Comparison of ENCODE assay signal across 21 cellular contexts in genomic region chr16:75103994-75104393, GRCh38. TPM values are rescaled to one million over a fixed set of nuclear protein-coding genes. Genes with fewer than 3 reads are reported as not detected.
A peak's percentile ranks its signal among the peaks of the same experiment; 100 is the strongest.
DNase-seq lines count a peak whose midpoint lies in the region; ATAC-seq, FAIRE-seq and TF ChIP-seq lines count a peak whose summit lies in the region.
"Had no signal": no experiment of that assay in that cellular context is flagged by ENCODE, and none has a peak within 500 bp of the region (broad histone marks: within the 10 kb centered on the region; RNA-seq: fewer than 3 reads in every experiment).

No MANE protein-coding gene starts in this region.

- H3K27ac Mint-ChIP-seq in activated T-helper 17 cell treated with anti-CD3 and anti-CD28 coated beads, Interleukin-2, amount 50 U/mL, for 72 hours: peak overlapping the region; percentile 96
- no peak overlapping the region for H3K27ac Mint-ChIP-seq in activated naive CD4-positive, alpha-beta T cell treated with anti-CD3 and anti-CD28 coated beads, Interleukin-2, amount 10 ng/mL, durations not matched to agents 7 days and 5 days

- no peaks in the 10 kb centered on the region for H3K36me3 ChIP-seq in neutrophil
- no peaks in the 10 kb centered on the region for H3K36me3 ChIP-seq in hepatocyte (replicated peaks; ENCODE audit: insufficient read depth, low read depth)

- TF ChIP-seq CTCF in neutrophil (IDR thresholded peaks at IDR 0.05): no peak
- no peak for TF ChIP-seq CTCF in hepatocyte (IDR thresholded peaks at IDR 0.05; ENCODE audit: poor library complexity)

- H3K79me2 ChIP-seq in hepatocyte: peaks cover 15% of the 10 kb centered on the region

- H4K20me1 ChIP-seq in hepatocyte (ENCODE audit: insufficient read depth, poor library complexity, severe bottlenecking): peaks cover 6% of the 10 kb centered on the region

- no peak for DNase-seq in GM12891 (ENCODE audit: insufficient read length, low spot score)
- DNase-seq in hepatocyte (ENCODE audit: low spot score): no peak
- no peak for DNase-seq in activated naive CD4-positive, alpha-beta T cell treated with anti-CD3 and anti-CD28 coated beads, Interleukin-2, amount 10 ng/mL, durations not matched to agents 7 days and 5 days
- no peak for DNase-seq in amygdala (lab: John Stamatoyannopoulos, UW)
- DNase-seq in activated gamma-delta T cell treated with Interleukin-2 at 50 U/mL for 16 hours: no peak
- DNase-seq: AML-193; Caco-2; CD4-positive, CD25-positive, alpha-beta regulatory T cell; GF-D8; GM23248; HCEC 1CT; NCI-H1105 treated with DMSO at 0.1 percent for 48 hours; NCI-H1694 treated with DMSO at 0.1 percent for 48 hours; NCI-H510A treated with DMSO at 0.1 percent for 48 hours; NCI-H82; PC-3; SIG-M5 had no signal

- CTCF ChIA-PET in activated naive CD4-positive, alpha-beta T cell treated with anti-CD3 and anti-CD28 coated beads, Interleukin-2, amount 10 ng/mL, durations not matched to agents 7 days and 5 days (lab: Charles Lee): no interaction called here

- no peak overlapping the region for H3K4me3 ChIP-seq in neutrophil (ENCODE audit: low read depth in 1 of 2, low read length in 1 of 2)
- H3K4me3 ChIP-seq in hepatocyte: no peak overlapping the region
- H3K4me3 ChIP-seq: GM23248 had no signal

- H3K4me1 Mint-ChIP-seq in activated T-helper 17 cell treated with anti-CD3 and anti-CD28 coated beads, Interleukin-2, amount 50 U/mL, for 72 hours: peaks cover 61% of the 10 kb centered on the region
- peaks cover 65% of the 10 kb centered on the region for H3K4me1 Mint-ChIP-seq in activated naive CD4-positive, alpha-beta T cell treated with anti-CD3 and anti-CD28 coated beads, Interleukin-2, amount 10 ng/mL, durations not matched to agents 7 days and 5 days

- H3K4me2 ChIP-seq in hepatocyte: no peak overlapping the region

- H2AFZ ChIP-seq in hepatocyte: no peak overlapping the region
- H2AFZ ChIP-seq: GM23248 had no signal

- peak; percentile 40 for FAIRE-seq in GM12891 (lab: Jason Lieb, UNC)
- FAIRE-seq: GM19239 had no signal

- no peak for TF ChIP-seq POLR2A in GM12891 (IDR thresholded peaks at IDR 0.05; ENCODE audit: low read depth, low read length)

- H3K27me3 ChIP-seq in neutrophil: no peaks in the 10 kb centered on the region
- no peaks in the 10 kb centered on the region for H3K27me3 ChIP-seq in hepatocyte

- H3K4me3 Mint-ChIP-seq in activated T-helper 17 cell treated with anti-CD3 and anti-CD28 coated beads, Interleukin-2, amount 50 U/mL, for 72 hours: peak overlapping the region; percentile 91
- H3K4me3 Mint-ChIP-seq in activated naive CD4-positive, alpha-beta T cell treated with anti-CD3 and anti-CD28 coated beads, Interleukin-2, amount 10 ng/mL, durations not matched to agents 7 days and 5 days: no peak overlapping the region

- H3K9me3 ChIP-seq in neutrophil: no peaks in the 10 kb centered on the region
- H3K9me3 ChIP-seq in hepatocyte (ENCODE audit: low read depth): no peaks in the 10 kb centered on the region
- H3K9me3 ChIP-seq: Caco-2 had no signal

- WGBS in hepatocyte (ENCODE audit: low lambda C conversion rate, missing lambda C conversion rate): 100% methylated on average over 5 of the region's 5 CpGs

- peaks cover 66% of the 10 kb centered on the region for H3K36me3 Mint-ChIP-seq in activated T-helper 17 cell treated with anti-CD3 and anti-CD28 coated beads, Interleukin-2, amount 50 U/mL, for 72 hours (ENCODE audit: low read depth)
- peaks cover 4% of the 10 kb centered on the region for H3K36me3 Mint-ChIP-seq in activated naive CD4-positive, alpha-beta T cell treated with anti-CD3 and anti-CD28 coated beads, Interleukin-2, amount 10 ng/mL, durations not matched to agents 7 days and 5 days
- H3K36me3 Mint-ChIP-seq: CD4-positive, CD25-positive, alpha-beta regulatory T cell had no signal

- peak overlapping the region; percentile 79 for H3K27ac ChIP-seq in neutrophil
- H3K27ac ChIP-seq in hepatocyte: no peak overlapping the region
- H3K27ac ChIP-seq: GM23248, RWPE1 had no signal

- no peaks in the 10 kb centered on the region for H3K9me2 ChIP-seq in hepatocyte (replicated peaks; ENCODE audit: insufficient read depth)

- no peak for ATAC-seq in activated T-helper 17 cell treated with anti-CD3 and anti-CD28 coated beads, Interleukin-2, amount 50 U/mL, for 72 hours (replicated peaks)
- ATAC-seq: PC-3 had no signal

- H3K9me3 Mint-ChIP-seq in activated T-helper 17 cell treated with anti-CD3 and anti-CD28 coated beads, Interleukin-2, amount 50 U/mL, for 72 hours: no peaks in the 10 kb centered on the region
- H3K9me3 Mint-ChIP-seq in activated naive CD4-positive, alpha-beta T cell treated with anti-CD3 and anti-CD28 coated beads, Interleukin-2, amount 10 ng/mL, durations not matched to agents 7 days and 5 days: peaks cover 2% of the 10 kb centered on the region

- peaks cover 56 to 59% of the 10 kb centered on the region in 2 experiments for H3K4me1 ChIP-seq in neutrophil (ENCODE audit: control insufficient read depth in 1 of 2, insufficient read depth in 1 of 2, low read depth in 1 of 2, low read length in 1 of 2)
- peaks cover 25% of the 10 kb centered on the region for H3K4me1 ChIP-seq in hepatocyte (ENCODE audit: insufficient read depth)
- H3K4me1 ChIP-seq: Caco-2 had no signal

- no peaks in the 10 kb centered on the region for H3K27me3 Mint-ChIP-seq in activated T-helper 17 cell treated with anti-CD3 and anti-CD28 coated beads, Interleukin-2, amount 50 U/mL, for 72 hours
- peaks cover 4% of the 10 kb centered on the region for H3K27me3 Mint-ChIP-seq in activated naive CD4-positive, alpha-beta T cell treated with anti-CD3 and anti-CD28 coated beads, Interleukin-2, amount 10 ng/mL, durations not matched to agents 7 days and 5 days
- H3K27me3 Mint-ChIP-seq: CD4-positive, CD25-positive, alpha-beta regulatory T cell had no signal

TF ChIP-seq in GM12891, 5 proteins besides CTCF, POLR2A, EP300 and RAD21:
- TF ChIP-seq POLR2AphosphoS5 (IDR thresholded peaks at IDR 0.05; ENCODE audit: low read depth, low read length) (no peak), POU2F2 (IDR thresholded peaks at IDR 0.05; ENCODE audit: low read depth, low read length) (no peak), SPI1 (IDR thresholded peaks at IDR 0.05; ENCODE audit: low read depth, low read length) (no peak), PAX5 (IDR thresholded peaks at IDR 0.05; ENCODE audit: insufficient read depth, low read length, severe bottlenecking) (no peak), TAF1 (IDR thresholded peaks at IDR 0.05; ENCODE audit: low read depth, low read length) (no peak)

RNA-seq across cellular contexts. Expression of gene LDHD, which starts 12.6 kb away (rescaled TPM):
- polyA plus RNA-seq in GM12891 (2012; ENCODE audit: low read depth, missing spikeins): 0.05 TPM
- total RNA-seq in activated T-helper 17 cell treated with anti-CD3 and anti-CD28 coated beads, Interleukin-2, amount 50 U/mL, for 72 hours: under 1 TPM; 0.11 to 0.48 TPM
- total RNA-seq in hepatocyte: 12.7 and 13.9 TPM in 2 replicates
- 10.8 and 21.9 TPM in 2 replicates for polyA plus RNA-seq in hepatocyte
- total RNA-seq: CD4-positive, CD25-positive, alpha-beta regulatory T cell had no signal

RNA-seq across cellular contexts. Expression of gene ZFP1, which starts 44.3 kb away (rescaled TPM):
- polyA plus RNA-seq in GM12891 (2012; ENCODE audit: low read depth, missing spikeins): 6.8 TPM
- 10 to 100 TPM; 16.9 to 19.0 TPM for total RNA-seq in activated T-helper 17 cell treated with anti-CD3 and anti-CD28 coated beads, Interleukin-2, amount 50 U/mL, for 72 hours
- total RNA-seq in hepatocyte: 14.4 and 18.0 TPM in 2 replicates
- 5.0 and 9.4 TPM in 2 replicates for polyA plus RNA-seq in hepatocyte
